In the genomic region with DNA sequence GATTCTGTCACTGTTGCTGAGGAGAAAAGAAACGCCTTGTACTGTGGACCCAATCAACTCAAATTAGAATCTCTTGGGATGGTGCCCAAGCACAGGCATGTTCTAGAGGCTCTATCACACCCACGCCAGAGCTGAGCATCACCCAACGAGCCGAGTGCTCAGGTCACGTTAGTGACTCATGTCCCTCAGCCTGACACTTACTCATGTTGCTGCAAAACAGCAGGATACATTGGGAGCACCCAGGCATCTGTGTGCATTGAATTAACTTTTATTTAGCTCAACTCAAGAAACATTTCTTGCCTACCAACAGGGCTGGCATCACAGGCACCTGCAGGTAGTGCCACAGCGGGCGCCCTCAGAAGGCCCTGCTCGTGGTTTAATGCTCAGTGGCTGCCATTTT, we compare ENCODE assay signal across 12 cellular contexts.
A peak's percentile ranks its signal among the peaks of the same experiment; 100 is the strongest.
DNase-seq lines count a peak whose midpoint lies in the region; ATAC-seq and TF ChIP-seq lines count a peak whose summit lies in the region.
"Had no signal": no experiment of that assay in that cellular context is flagged by ENCODE, and none has a peak within 500 bp of the region (broad histone marks: within the 10 kb centered on the region; RNA-seq: fewer than 3 reads in every experiment).

No MANE protein-coding gene starts in this region.

- H3K27ac Mint-ChIP-seq in activated CD8-positive, alpha-beta memory T cell treated with anti-CD3 and anti-CD28 coated beads, Interleukin-2, amount 10 ng/mL, durations not matched to agents 7 days and 5 days, result no peak overlapping the region

- no peak overlapping the region for H3K4me3 Mint-ChIP-seq in activated CD8-positive, alpha-beta memory T cell treated with anti-CD3 and anti-CD28 coated beads, Interleukin-2, amount 10 ng/mL, durations not matched to agents 7 days and 5 days

- no peak overlapping the region for H3K27ac ChIP-seq in RWPE2 (ENCODE audit: poor library complexity, severe bottlenecking)
- H3K27ac ChIP-seq in left ventricle myocardium inferior (replicated peaks), result peak overlapping the region; percentile 62
- H3K27ac ChIP-seq: ascending aorta, esophagus muscularis mucosa had no signal

- H3K4me1 Mint-ChIP-seq in activated CD8-positive, alpha-beta memory T cell treated with anti-CD3 and anti-CD28 coated beads, Interleukin-2, amount 10 ng/mL, durations not matched to agents 7 days and 5 days, result peaks cover 35% of the 10 kb centered on the region

- peaks cover 25% of the 10 kb centered on the region for H3K4me1 ChIP-seq in RWPE2 (ENCODE audit: insufficient read depth, poor library complexity, severe bottlenecking)
- H3K4me1 ChIP-seq in left ventricle myocardium inferior, result peaks cover 49% of the 10 kb centered on the region

- CTCF ChIA-PET in activated CD8-positive, alpha-beta memory T cell treated with anti-CD3 and anti-CD28 coated beads, Interleukin-2, amount 10 ng/mL, durations not matched to agents 7 days and 5 days (lab: Charles Lee), result no interaction called here

- no peaks in the 10 kb centered on the region for H3K36me3 ChIP-seq in RWPE2 (ENCODE audit: low read depth)
- no peaks in the 10 kb centered on the region for H3K36me3 ChIP-seq in left ventricle myocardium inferior
- H3K36me3 ChIP-seq: ascending aorta, esophagus muscularis mucosa, upper lobe of left lung had no signal

- intact Hi-C loops in left ventricle myocardium inferior (cut with micrococcal nuclease), result no loop called here

- TF ChIP-seq CTCF in RWPE2 (IDR thresholded peaks at IDR 0.05; ENCODE audit: poor library complexity, severe bottlenecking), result no peak
- no peak for TF ChIP-seq CTCF in left ventricle myocardium inferior (IDR thresholded peaks at IDR 0.05; ENCODE audit: borderline replicate concordance)

- DNase-seq in NCI-H748 (lab: John Stamatoyannopoulos, UW; ENCODE audit: unreplicated experiment), result peak; percentile 19
- DNase-seq in NCI-H748 treated with DMSO at 0.1 percent for 48 hours (lab: John Stamatoyannopoulos, UW), result no peak
- DNase-seq in RWPE2 (ENCODE audit: low spot score), result no peak
- peak; percentile 46 for DNase-seq in left ventricle myocardium inferior
- peak; percentile 69 for DNase-seq in superior temporal gyrus (ENCODE audit: extremely low spot score)
- no peak for DNase-seq in activated CD8-positive, alpha-beta memory T cell treated with anti-CD3 and anti-CD28 coated beads, Interleukin-2, amount 10 ng/mL, durations not matched to agents 7 days and 5 days
- DNase-seq: GOT3 had no signal

- H3K36me3 Mint-ChIP-seq in activated CD8-positive, alpha-beta memory T cell treated with anti-CD3 and anti-CD28 coated beads, Interleukin-2, amount 10 ng/mL, durations not matched to agents 7 days and 5 days, result peaks cover 3% of the 10 kb centered on the region

- H3K9me3 Mint-ChIP-seq in activated CD8-positive, alpha-beta memory T cell treated with anti-CD3 and anti-CD28 coated beads, Interleukin-2, amount 10 ng/mL, durations not matched to agents 7 days and 5 days (ENCODE audit: low read depth), result no peaks in the 10 kb centered on the region

- ATAC-seq in RWPE2 (ENCODE audit: low read depth), result peak; percentile 69
- ATAC-seq in GM21381 (IDR thresholded peaks at IDR 0.05; ENCODE audit: unreplicated experiment), result no peak
- no peak for ATAC-seq in activated CD8-positive, alpha-beta memory T cell treated with anti-CD3 and anti-CD28 coated beads, Interleukin-2, amount 10 ng/mL, durations not matched to agents 7 days and 5 days
- ATAC-seq in GM18858 (IDR thresholded peaks at IDR 0.05; ENCODE audit: unreplicated experiment), result no peak

- H3K4me3 ChIP-seq in RWPE2 (ENCODE audit: severe bottlenecking), result no peak overlapping the region
- H3K4me3 ChIP-seq in left ventricle myocardium inferior, result no peak overlapping the region
- H3K4me3 ChIP-seq: ascending aorta, esophagus muscularis mucosa, upper lobe of left lung had no signal

- H3K27me3 ChIP-seq in RWPE2 (ENCODE audit: insufficient read depth, poor library complexity, severe bottlenecking), result no peaks in the 10 kb centered on the region
- H3K27me3 ChIP-seq in left ventricle myocardium inferior (ENCODE audit: low read depth), result no peaks in the 10 kb centered on the region
- H3K27me3 ChIP-seq: ascending aorta, esophagus muscularis mucosa, upper lobe of left lung had no signal

- H3K9me3 ChIP-seq in RWPE2 (ENCODE audit: severe bottlenecking) (no peaks in the 10 kb centered on the region), left ventricle myocardium inferior (replicated peaks) (no peaks in the 10 kb centered on the region)
- H3K9me3 ChIP-seq: ascending aorta, esophagus muscularis mucosa, upper lobe of left lung had no signal

- H3K27me3 Mint-ChIP-seq in activated CD8-positive, alpha-beta memory T cell treated with anti-CD3 and anti-CD28 coated beads, Interleukin-2, amount 10 ng/mL, durations not matched to agents 7 days and 5 days, result peaks cover 17% of the 10 kb centered on the region

Comparison
In these comparisons a context has a peak if more than half of its experiments do, and no peak if none do; other contexts are left out.
1. DNase-seq: peak in NCI-H748 (single experiment), left ventricle myocardium inferior (single experiment) and superior temporal gyrus (single experiment); none in NCI-H748 treated with DMSO at 0.1 percent for 48 hours (single experiment), RWPE2 (single experiment) and activated CD8-positive, alpha-beta memory T cell treated with anti-CD3 and anti-CD28 coated beads, Interleukin-2, amount 10 ng/mL, durations not matched to agents 7 days and 5 days (single experiment).